36 cellular contexts compared by ENCODE assay signal in the genomic region with DNA sequence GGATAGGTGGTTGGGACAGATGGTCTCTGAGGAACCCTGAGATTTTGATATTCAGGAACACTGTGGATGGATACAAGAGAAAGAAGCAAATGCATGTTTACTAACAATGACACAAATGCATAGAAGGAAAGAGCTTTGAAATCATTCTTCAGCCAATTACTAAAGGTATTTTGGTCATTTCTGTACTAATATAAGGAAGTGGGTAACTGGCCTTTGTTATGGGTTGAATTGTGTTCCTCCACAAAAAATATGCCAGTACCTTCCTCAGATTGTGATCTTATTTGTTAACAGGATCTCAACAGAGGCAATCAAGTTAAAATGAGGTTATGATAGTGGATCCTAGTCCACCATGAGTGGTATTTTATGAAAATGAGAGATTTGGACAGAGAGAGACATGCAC.
"Had no signal": no experiment of that assay in that cellular context is flagged by ENCODE, and none has a peak within 500 bp of the region (broad histone marks: within the 10 kb centered on the region; RNA-seq: fewer than 3 reads in every experiment).

No MANE protein-coding gene starts in this region.

- H3K9me3 ChIP-seq: MG63 had no signal

- H3K4me3 ChIP-seq: MG63 had no signal

- DNase-seq: Karpas-422, Kasumi-1, MG63, MM.1S, MV-4-11, NCI-H1048, NCI-H1092, NCI-H1092 treated with DMSO at 0.1 percent for 48 hours, NCI-H1105, NCI-H1105 treated with DMSO at 0.1 percent for 48 hours, NCI-H1417, NCI-H1417 treated with DMSO at 0.1 percent for 48 hours, NCI-H1436, NCI-H1436 treated with DMSO at 0.1 percent for 48 hours, NCI-H146, NCI-H1694, NCI-H1694 treated with DMSO at 0.1 percent for 48 hours, NCI-H187, NCI-H187 treated with DMSO at 0.1 percent for 48 hours, NCI-H1930, NCI-H2029, NCI-H2029 treated with DMSO at 0.1 percent for 48 hours, NCI-H2081, NCI-H2081 treated with DMSO at 0.1 percent for 48 hours, NCI-H2107, NCI-H2171, NCI-H2171 treated with DMSO at 0.1 percent for 48 hours, NCI-H2227 treated with DMSO at 0.1 percent for 48 hours, NCI-H226, NCI-H345, NCI-H446, NCI-H446 treated with DMSO at 0.1 percent for 48 hours, NCI-H510A, NCI-H510A treated with DMSO at 0.1 percent for 48 hours, NCI-H524, NCI-H524 treated with DMSO at 0.1 percent for 48 hours had no signal

- H3K27me3 ChIP-seq: MG63 had no signal

- H3K36me3 ChIP-seq: MG63 had no signal
